ENCODE assay signal across 9 cellular contexts in the genomic region with DNA sequence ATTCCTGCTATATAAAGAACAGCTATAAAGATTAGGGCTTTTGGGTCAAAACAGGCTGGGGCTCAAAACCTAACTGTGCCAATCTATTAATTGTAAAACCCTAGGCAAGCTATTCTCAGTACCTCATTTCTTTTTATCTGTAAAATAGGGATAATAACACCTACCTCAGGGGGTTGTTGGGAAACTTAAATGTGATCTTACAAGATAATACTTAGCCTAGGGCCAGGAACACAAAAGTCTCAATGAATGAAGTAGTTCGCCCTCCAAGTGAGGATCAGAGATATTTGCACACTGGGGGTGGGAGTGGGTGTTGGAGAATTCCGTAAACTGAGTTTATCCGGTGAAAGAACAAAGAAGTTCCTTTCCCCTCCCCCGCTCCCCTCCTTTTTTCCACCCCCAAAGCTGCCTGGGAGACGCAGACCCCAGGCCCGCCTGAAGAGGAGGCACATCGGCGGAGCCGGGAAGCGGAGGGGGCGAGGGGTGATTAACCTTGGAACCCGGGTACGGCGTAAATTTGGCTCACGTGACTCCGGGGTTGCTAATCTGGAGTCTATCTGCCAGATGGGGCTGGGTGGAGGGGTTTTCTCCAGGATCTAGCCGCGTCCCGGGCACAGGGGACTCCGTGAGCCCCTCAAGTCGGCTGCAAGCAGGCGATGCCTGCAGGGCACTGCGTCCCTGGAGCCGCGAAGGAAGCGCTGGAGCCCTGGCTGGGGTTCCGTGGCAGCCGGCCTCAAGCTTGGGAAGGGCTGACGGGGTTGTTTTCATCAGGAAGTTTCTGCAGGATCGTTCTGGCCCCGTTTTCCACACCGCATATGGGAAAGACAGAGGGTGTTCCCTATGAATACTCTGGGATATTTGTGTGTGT. TPM values are rescaled to one million over a fixed set of nuclear protein-coding genes. Genes with fewer than 3 reads are reported as not detected.
DNase-seq lines count a peak whose midpoint lies in the region; ATAC-seq, FAIRE-seq and TF ChIP-seq lines count a peak whose summit lies in the region.
"Had no signal": no experiment of that assay in that cellular context is flagged by ENCODE, and none has a peak within 500 bp of the region (broad histone marks: within the 10 kb centered on the region; RNA-seq: fewer than 3 reads in every experiment).

No MANE protein-coding gene starts in this region.

- CTCF ChIA-PET in HEK293T (lab: Yijun Ruan, JAX): interaction anchor here (0.6 to 2.8 kb wide), 3 partner anchors 11 to 146 kb away, joined by 4 to 10 read pairs (median 4); no protein-coding TSS in a partner anchor

- H3F3A ChIP-seq in smooth muscle cell (ENCODE audit: low read depth): peaks cover 8% of the 10 kb centered on the region

- H3K4me3 Mint-ChIP-seq in activated T-helper 1 cell treated with anti-CD3 and anti-CD28 coated beads, Interleukin-12 subunit alpha, Interleukin-12 subunit beta, Interleukin-2, Interleukin-4 antibody, amounts not matched to agents 30 ng/mL and 10 ng/mL and 1 ng/mL, durations not matched to agents 14 hours and 24 hours and 36 hours: peak overlapping the region; percentile 63

- TF ChIP-seq CTCF in smooth muscle cell (IDR thresholded peaks at IDR 0.05; ENCODE audit: borderline replicate concordance, insufficient read depth, poor library complexity, severe bottlenecking): no peak

- ATAC-seq in GM21576 (IDR thresholded peaks at IDR 0.05; ENCODE audit: unreplicated experiment) (no peak), HG03139 (IDR thresholded peaks at IDR 0.05; ENCODE audit: unreplicated experiment) (no peak)

- H3K27me3 Mint-ChIP-seq in activated T-helper 1 cell treated with anti-CD3 and anti-CD28 coated beads, Interleukin-12 subunit alpha, Interleukin-12 subunit beta, Interleukin-2, Interleukin-4 antibody, amounts not matched to agents 30 ng/mL and 10 ng/mL and 1 ng/mL, durations not matched to agents 14 hours and 24 hours and 36 hours (ENCODE audit: insufficient read depth): peaks cover 67% of the 10 kb centered on the region

- no peak for FAIRE-seq in HTR-8/SVneo (lab: Jason Lieb, UNC)

- H3K36me3 ChIP-seq in iPS-20b (ENCODE audit: insufficient read depth, low read depth, low read length) (peaks cover 29% of the 10 kb centered on the region), smooth muscle cell (ENCODE audit: low read depth) (no peaks in the 10 kb centered on the region)

- H3K27me3 ChIP-seq in iPS-20b (ENCODE audit: insufficient read depth, low read length) (peaks cover 10% of the 10 kb centered on the region), smooth muscle cell (ENCODE audit: low read depth) (peaks cover 37% of the 10 kb centered on the region)

- no peaks in the 10 kb centered on the region for H4K20me1 ChIP-seq in smooth muscle cell (ENCODE audit: low read depth)

- H2AFZ ChIP-seq in smooth muscle cell (ENCODE audit: low read depth): peak overlapping the region; percentile 63

- WGBS in smooth muscle cell (ENCODE audit: low lambda C conversion rate): 2% methylated on average over 31 of the region's 32 CpGs

- peak overlapping the region; percentile 0 for H3K27ac ChIP-seq in iPS-20b (ENCODE audit: low read length)
- H3K27ac ChIP-seq in smooth muscle cell (ENCODE audit: low read depth): no peak overlapping the region

- H3K9ac ChIP-seq in iPS-20b (ENCODE audit: low read depth, low read length) (peak overlapping the region; percentile 81), smooth muscle cell (ENCODE audit: low read depth) (peak overlapping the region; percentile 34)

- H3K9me3 ChIP-seq in iPS-20b (ENCODE audit: insufficient read depth, low read depth, low read length): no peaks in the 10 kb centered on the region
- no peaks in the 10 kb centered on the region for H3K9me3 ChIP-seq in smooth muscle cell (replicated peaks; ENCODE audit: low read depth)

- intact Hi-C loops in activated T-helper 1 cell treated with anti-CD3 and anti-CD28 coated beads, Interleukin-12 subunit alpha, Interleukin-12 subunit beta, Interleukin-2, Interleukin-4 antibody, amounts not matched to agents 30 ng/mL and 10 ng/mL and 1 ng/mL, durations not matched to agents 14 hours and 24 hours and 36 hours (cut with micrococcal nuclease): loop anchor here (5.0 kb wide), 1 partner anchor 1775 kb away; no protein-coding TSS in a partner anchor

- H3K4me1 ChIP-seq in iPS-20b (ENCODE audit: insufficient read depth, low read length) (peaks cover 15% of the 10 kb centered on the region; the same call in 1 of the 2 replicates), smooth muscle cell (ENCODE audit: low read depth) (peaks cover 25% of the 10 kb centered on the region)

- POLR2A ChIA-PET in HEK293T (lab: Yijun Ruan, JAX): no interaction called here

- H3K4me1 Mint-ChIP-seq in activated T-helper 1 cell treated with anti-CD3 and anti-CD28 coated beads, Interleukin-12 subunit alpha, Interleukin-12 subunit beta, Interleukin-2, Interleukin-4 antibody, amounts not matched to agents 30 ng/mL and 10 ng/mL and 1 ng/mL, durations not matched to agents 14 hours and 24 hours and 36 hours (ENCODE audit: low read depth): peaks cover 10% of the 10 kb centered on the region

- DNase-seq in HEK293T (ENCODE audit: extremely low spot score) (peak; percentile 36), smooth muscle cell (lab: John Stamatoyannopoulos, UW; ENCODE audit: unreplicated experiment) (no peak), HTR-8/SVneo (ENCODE audit: insufficient read length, low spot score) (no peak), KG1 (lab: John Stamatoyannopoulos, UW) (no peak)
- no peak for DNase-seq in activated T-helper 1 cell treated with anti-CD3 and anti-CD28 coated beads, Interleukin-12 subunit alpha, Interleukin-12 subunit beta, Interleukin-2, Interleukin-4 antibody, amounts not matched to agents 30 ng/mL and 10 ng/mL and 1 ng/mL, durations not matched to agents 14 hours and 24 hours and 36 hours (ENCODE audit: low spot score)
- DNase-seq: occipital lobe had no signal

- H3K27ac Mint-ChIP-seq in activated T-helper 1 cell treated with anti-CD3 and anti-CD28 coated beads, Interleukin-12 subunit alpha, Interleukin-12 subunit beta, Interleukin-2, Interleukin-4 antibody, amounts not matched to agents 30 ng/mL and 10 ng/mL and 1 ng/mL, durations not matched to agents 14 hours and 24 hours and 36 hours: no peak overlapping the region

- no peaks in the 10 kb centered on the region for H3K36me3 Mint-ChIP-seq in activated T-helper 1 cell treated with anti-CD3 and anti-CD28 coated beads, Interleukin-12 subunit alpha, Interleukin-12 subunit beta, Interleukin-2, Interleukin-4 antibody, amounts not matched to agents 30 ng/mL and 10 ng/mL and 1 ng/mL, durations not matched to agents 14 hours and 24 hours and 36 hours (ENCODE audit: low read depth)

- no peaks in the 10 kb centered on the region for H3K79me2 ChIP-seq in smooth muscle cell (ENCODE audit: low read depth)

- H3K4me3 ChIP-seq in iPS-20b (ENCODE audit: low read length) (peak overlapping the region; percentile 78), smooth muscle cell (peak overlapping the region; percentile 58)

- H3K4me2 ChIP-seq in smooth muscle cell: peak overlapping the region; percentile 92

- H3K9me3 Mint-ChIP-seq in activated T-helper 1 cell treated with anti-CD3 and anti-CD28 coated beads, Interleukin-12 subunit alpha, Interleukin-12 subunit beta, Interleukin-2, Interleukin-4 antibody, amounts not matched to agents 30 ng/mL and 10 ng/mL and 1 ng/mL, durations not matched to agents 14 hours and 24 hours and 36 hours: no peaks in the 10 kb centered on the region

TF ChIP-seq in HEK293T, 16 proteins besides CTCF, POLR2A, EP300 and RAD21:
- TF ChIP-seq LEF1 (IDR thresholded peaks at IDR 0.05; ENCODE audit: borderline replicate concordance) (no peak), FOXK2 (IDR thresholded peaks at IDR 0.05) (no peak), HDGF (IDR thresholded peaks at IDR 0.05; ENCODE audit: borderline replicate concordance) (no peak), BHLHE40 (IDR thresholded peaks at IDR 0.05; ENCODE audit: borderline replicate concordance) (no peak), ELF4 (IDR thresholded peaks at IDR 0.05) (no peak), CTBP1 (IDR thresholded peaks at IDR 0.05; ENCODE audit: borderline replicate concordance) (no peak), ARNT (IDR thresholded peaks at IDR 0.05) (no peak), SP1 (IDR thresholded peaks at IDR 0.05) (no peak), FOXM1 (IDR thresholded peaks at IDR 0.05; ENCODE audit: borderline replicate concordance) (no peak), NFRKB (IDR thresholded peaks at IDR 0.05) (no peak), ZNF384 (IDR thresholded peaks at IDR 0.05) (no peak), L3MBTL2 (conservative IDR thresholded peaks at IDR 0.05) (no peak), FOXA1 (IDR thresholded peaks at IDR 0.05) (no peak), SUZ12 (IDR thresholded peaks at IDR 0.05) (no peak), TARDBP (IDR thresholded peaks at IDR 0.05) (no peak)
- TF ChIP-seq, protein P1, sequence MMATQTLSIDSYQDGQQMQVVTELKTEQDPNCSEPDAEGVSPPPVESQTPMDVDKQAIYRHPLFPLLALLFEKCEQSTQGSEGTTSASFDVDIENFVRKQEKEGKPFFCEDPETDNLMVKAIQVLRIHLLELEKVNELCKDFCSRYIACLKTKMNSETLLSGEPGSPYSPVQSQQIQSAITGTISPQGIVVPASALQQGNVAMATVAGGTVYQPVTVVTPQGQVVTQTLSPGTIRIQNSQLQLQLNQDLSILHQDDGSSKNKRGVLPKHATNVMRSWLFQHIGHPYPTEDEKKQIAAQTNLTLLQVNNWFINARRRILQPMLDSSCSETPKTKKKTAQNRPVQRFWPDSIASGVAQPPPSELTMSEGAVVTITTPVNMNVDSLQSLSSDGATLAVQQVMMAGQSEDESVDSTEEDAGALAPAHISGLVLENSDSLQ (IDR thresholded peaks at IDR 0.05): no peak

RNA-seq across cellular contexts. Expression of a gene that starts 1.3 kb away (rescaled TPM):
- 0.75 and 1.3 TPM in 2 replicates for total RNA-seq in activated T-helper 1 cell treated with anti-CD3 and anti-CD28 coated beads, Interleukin-12 subunit alpha, Interleukin-12 subunit beta, Interleukin-2, Interleukin-4 antibody, amounts not matched to agents 30 ng/mL and 10 ng/mL and 1 ng/mL, durations not matched to agents 14 hours and 24 hours and 36 hours
- 7.3 and 10.8 TPM in 2 replicates for total RNA-seq in smooth muscle cell
- polyA plus RNA-seq in smooth muscle cell: 2.1 and 11.1 TPM in 2 replicates
